17 cellular contexts compared by ENCODE assay signal in genomic region chr9:124199474-124199873, GRCh38.
"Had no signal": no experiment of that assay in that cellular context is flagged by ENCODE, and none has a peak within 500 bp of the region (broad histone marks: within the 10 kb centered on the region; RNA-seq: fewer than 3 reads in every experiment).

No MANE protein-coding gene starts in this region.

- DNase-seq: activated CD4-positive, alpha-beta memory T cell treated with anti-CD3 and anti-CD28 coated beads, Interleukin-2, amount 10 ng/mL, durations not matched to agents 7 days and 5 days; activated CD4-positive, alpha-beta T cell treated with anti-CD3 and anti-CD28 coated beads for 4 hours; activated CD4-positive, CD25-positive, alpha-beta regulatory T cell; activated naive CD4-positive, alpha-beta T cell treated with Interleukin-2 at 50 U/mL for 16 hours; activated naive CD8-positive, alpha-beta T cell treated with anti-CD3 and anti-CD28 coated beads, Interleukin-2, amount 50 U/mL, for 24 hours; effector memory CD4-positive, alpha-beta T cell; glutamatergic neuron; immature natural killer cell; naive thymus-derived CD8-positive, alpha-beta T cell; retina; stimulated activated CD4-positive, alpha-beta T cell treated with anti-CD3 and anti-CD28 coated beads, Interleukin-2, amount 100 ng/mL, for 48 hours; stimulated activated naive CD4-positive, alpha-beta T cell treated with Interleukin-2 at 50 U/mL for 16 hours; T-helper 9 cell had no signal

- H3K27ac Mint-ChIP-seq: activated naive CD8-positive, alpha-beta T cell treated with anti-CD3 and anti-CD28 coated beads, Interleukin-2, amount 50 U/mL, for 24 hours; naive thymus-derived CD8-positive, alpha-beta T cell; progenitor cell of endocrine pancreas; type B pancreatic cell had no signal

- H3K36me3 Mint-ChIP-seq: type B pancreatic cell had no signal

- ATAC-seq: activated naive CD8-positive, alpha-beta T cell treated with anti-CD3 and anti-CD28 coated beads, Interleukin-2, amount 50 U/mL, for 24 hours; esophagus mucosa; left lobe of liver; naive thymus-derived CD8-positive, alpha-beta T cell had no signal

- H3K4me3 Mint-ChIP-seq: activated CD4-positive, alpha-beta memory T cell treated with anti-CD3 and anti-CD28 coated beads, Interleukin-2, amount 10 ng/mL, durations not matched to agents 7 days and 5 days; activated naive CD8-positive, alpha-beta T cell treated with anti-CD3 and anti-CD28 coated beads, Interleukin-2, amount 50 U/mL, for 24 hours; naive thymus-derived CD8-positive, alpha-beta T cell; type B pancreatic cell had no signal
